In genomic region chr1:174946020-174946419, GRCh38 we compare ENCODE assay signal across 19 cellular contexts.
"Had no signal": no experiment of that assay in that cellular context is flagged by ENCODE, and none has a peak within 500 bp of the region (broad histone marks: within the 10 kb centered on the region; RNA-seq: fewer than 3 reads in every experiment).

No MANE protein-coding gene starts in this region.

- H3K4me3 ChIP-seq: ascending aorta, cardiac muscle cell, left ventricle myocardium inferior, ovary, tibial artery had no signal

- FAIRE-seq: keratinocyte, urothelium cell line had no signal

- H3K9me3 ChIP-seq: ascending aorta, left ventricle myocardium inferior, ovary, tibial artery had no signal

- H3K36me3 ChIP-seq: ascending aorta, cardiac muscle cell, left ventricle myocardium inferior, ovary, tibial artery, WERI-Rb-1 had no signal

- H3K36me3 Mint-ChIP-seq: naive B cell had no signal

- H3K27ac Mint-ChIP-seq: activated naive CD4-positive, alpha-beta T cell treated with anti-CD3 and anti-CD28 coated beads, Interleukin-2, amount 50 U/mL, for 24 hours had no signal

- H3K4me1 ChIP-seq: foreskin keratinocyte had no signal

- H3K27me3 ChIP-seq: ascending aorta, cardiac muscle cell, foreskin keratinocyte, ovary, tibial artery had no signal

- DNase-seq: activated CD4-positive, alpha-beta T cell treated with anti-CD3 and anti-CD28 coated beads for 1 hour; activated CD8-positive, alpha-beta memory T cell treated with anti-CD3 and anti-CD28 coated beads for 24 hours; activated CD8-positive, alpha-beta memory T cell treated with anti-CD3 and anti-CD28 coated beads, Interleukin-2, amount 50 U/mL, for 48 hours; activated gamma-delta T cell; dermis blood vessel endothelial cell; effector memory CD8-positive, alpha-beta T cell; foreskin keratinocyte; left ventricle myocardium inferior; mammary epithelial cell; naive B cell; ovary; stimulated activated naive CD4-positive, alpha-beta T cell; tibial artery; WERI-Rb-1 had no signal

- H3K27me3 Mint-ChIP-seq: activated naive CD4-positive, alpha-beta T cell treated with anti-CD3 and anti-CD28 coated beads, Interleukin-2, amount 50 U/mL, for 24 hours; effector memory CD8-positive, alpha-beta T cell; naive B cell had no signal

- H3K9me3 Mint-ChIP-seq: activated naive CD4-positive, alpha-beta T cell treated with anti-CD3 and anti-CD28 coated beads, Interleukin-2, amount 50 U/mL, for 24 hours; effector memory CD8-positive, alpha-beta T cell; naive B cell had no signal

- H3K27ac ChIP-seq: ascending aorta, cardiac muscle cell, foreskin keratinocyte, left ventricle myocardium inferior, ovary, tibial artery, WERI-Rb-1 had no signal

- ATAC-seq: effector memory CD8-positive, alpha-beta T cell; foreskin keratinocyte had no signal

- H3K4me3 Mint-ChIP-seq: activated naive CD4-positive, alpha-beta T cell treated with anti-CD3 and anti-CD28 coated beads, Interleukin-2, amount 50 U/mL, for 24 hours; effector memory CD8-positive, alpha-beta T cell; naive B cell had no signal
